In genomic region chr7:26860361-26860760, GRCh38 we compare ENCODE assay signal across 11 cellular contexts. TPM values are rescaled to one million over a fixed set of nuclear protein-coding genes. Genes with fewer than 3 reads are reported as not detected.
A peak's percentile ranks its signal among the peaks of the same experiment; 100 is the strongest.
DNase-seq lines count a peak whose midpoint lies in the region; ATAC-seq and TF ChIP-seq lines count a peak whose summit lies in the region.
"Had no signal": no experiment of that assay in that cellular context is flagged by ENCODE, and none has a peak within 500 bp of the region (broad histone marks: within the 10 kb centered on the region; RNA-seq: fewer than 3 reads in every experiment).

No MANE protein-coding gene starts in this region.

- H3K4me3 Mint-ChIP-seq in activated T-cell treated with anti-CD3 and anti-CD28 coated beads, Interleukin-2, amount 50 U/mL, for 72 hours: no peak overlapping the region

- H3K27me3 Mint-ChIP-seq in activated T-cell treated with anti-CD3 and anti-CD28 coated beads, Interleukin-2, amount 50 U/mL, for 72 hours (ENCODE audit: low read depth): peaks cover 67% of the 10 kb centered on the region

- no peak overlapping the region for H3K4me3 ChIP-seq in esophagus squamous epithelium

- WGBS in esophagus squamous epithelium, 2 donors: 44 to 59% methylated on average over 2 of the region's 2 CpGs

- H3K9me3 ChIP-seq in esophagus squamous epithelium: no peaks in the 10 kb centered on the region
- H3K9me3 ChIP-seq: BE2C had no signal

- no peak for ATAC-seq in HG02970 (IDR thresholded peaks at IDR 0.05; ENCODE audit: low FRiP score, unreplicated experiment)
- ATAC-seq in activated T-cell treated with anti-CD3 and anti-CD28 coated beads, Interleukin-2, amount 50 U/mL, for 72 hours (replicated peaks in 1 of 2): no peak

- peaks cover 0 to 59% (median 2%) of the 10 kb centered on the region in 4 donors for H3K27me3 ChIP-seq in esophagus squamous epithelium

- intact Hi-C loops in esophagus squamous epithelium (cut with DNase I): loop anchor here (5.0 kb wide), 1 partner anchor 237 kb away; the partner anchor contains the start of gene HOXA1

- no peaks in the 10 kb centered on the region for H3K9me3 Mint-ChIP-seq in activated T-cell treated with anti-CD3 and anti-CD28 coated beads, Interleukin-2, amount 50 U/mL, for 72 hours

- no peak overlapping the region for H3K27ac Mint-ChIP-seq in activated T-cell treated with anti-CD3 and anti-CD28 coated beads, Interleukin-2, amount 50 U/mL, for 72 hours

- peak overlapping the region in 3 of 4 donors; percentile 23 to 99 (median 98) for H3K27ac ChIP-seq in esophagus squamous epithelium

- TF ChIP-seq CTCF in esophagus squamous epithelium (IDR thresholded peaks at IDR 0.05): peak in 2 of 6 experiments; percentile 32 to 39

- TF ChIP-seq POLR2A in esophagus squamous epithelium (IDR thresholded peaks at IDR 0.05): no peak

- H3K36me3 Mint-ChIP-seq in activated T-cell treated with anti-CD3 and anti-CD28 coated beads, Interleukin-2, amount 50 U/mL, for 72 hours (ENCODE audit: insufficient read depth in 2 of 2): peaks cover 2 to 3% of the 10 kb centered on the region in 2 donors

- peaks cover 32% of the 10 kb centered on the region for H3K4me1 Mint-ChIP-seq in activated T-cell treated with anti-CD3 and anti-CD28 coated beads, Interleukin-2, amount 50 U/mL, for 72 hours (ENCODE audit: low read depth)

- peak; percentile 28 for DNase-seq in SIG-M5 treated with dmso at 0.1 percent for 504 hours (lab: John Stamatoyannopoulos, UW; ENCODE audit: unreplicated experiment)
- DNase-seq in SIG-M5 (lab: John Stamatoyannopoulos, UW): no peak
- DNase-seq in NCI-H82 treated with DMSO at 0.1 percent for 48 hours (lab: John Stamatoyannopoulos, UW; ENCODE audit: unreplicated experiment): peak; percentile 40
- DNase-seq in esophagus squamous epithelium (lab: John Stamatoyannopoulos, UW): no peak
- no peak for DNase-seq in activated CD4-positive, alpha-beta T cell treated with anti-CD3 and anti-CD28 coated beads for 48 hours
- DNase-seq in anterior cingulate cortex (lab: John Stamatoyannopoulos, UW): no peak
- no peak for DNase-seq in activated T-cell treated with anti-CD3 and anti-CD28 coated beads, Interleukin-2, amount 50 U/mL, for 72 hours
- DNase-seq: activated CD8-positive, alpha-beta memory T cell treated with anti-CD3 and anti-CD28 coated beads for 24 hours; BE2C; NCI-H146 had no signal

- H3K36me3 ChIP-seq in esophagus squamous epithelium: no peaks in the 10 kb centered on the region
- H3K36me3 ChIP-seq: BE2C had no signal

- H3K4me1 ChIP-seq in esophagus squamous epithelium: peaks cover 0 to 79% (median 4%) of the 10 kb centered on the region in 3 donors
- H3K4me1 ChIP-seq: BE2C had no signal

RNA-seq across cellular contexts. Expression of gene SKAP2, which starts 4.0 kb away (rescaled TPM):
- 10 to 100 TPM; 19.3 to 25.2 (median 21.4) TPM for total RNA-seq in esophagus squamous epithelium
- 10 to 100 TPM in 1 of 2 donors, 1 to 10 TPM in 1; 9.7 to 22.4 TPM for total RNA-seq in activated T-cell treated with anti-CD3 and anti-CD28 coated beads, Interleukin-2, amount 50 U/mL, for 72 hours

Comparison
In these comparisons a context has a peak if more than half of its experiments do, and no peak if none do; other contexts are left out.
1. DNase-seq: peak in SIG-M5 treated with dmso at 0.1 percent for 504 hours (single experiment) and NCI-H82 treated with DMSO at 0.1 percent for 48 hours (single experiment); none in SIG-M5 (single experiment), esophagus squamous epithelium (single experiment), activated CD4-positive, alpha-beta T cell treated with anti-CD3 and anti-CD28 coated beads for 48 hours (single experiment), anterior cingulate cortex (0 of 58) and activated T-cell treated with anti-CD3 and anti-CD28 coated beads, Interleukin-2, amount 50 U/mL, for 72 hours (0 of 2).